24 cellular contexts compared by ENCODE assay signal in the genomic region with DNA sequence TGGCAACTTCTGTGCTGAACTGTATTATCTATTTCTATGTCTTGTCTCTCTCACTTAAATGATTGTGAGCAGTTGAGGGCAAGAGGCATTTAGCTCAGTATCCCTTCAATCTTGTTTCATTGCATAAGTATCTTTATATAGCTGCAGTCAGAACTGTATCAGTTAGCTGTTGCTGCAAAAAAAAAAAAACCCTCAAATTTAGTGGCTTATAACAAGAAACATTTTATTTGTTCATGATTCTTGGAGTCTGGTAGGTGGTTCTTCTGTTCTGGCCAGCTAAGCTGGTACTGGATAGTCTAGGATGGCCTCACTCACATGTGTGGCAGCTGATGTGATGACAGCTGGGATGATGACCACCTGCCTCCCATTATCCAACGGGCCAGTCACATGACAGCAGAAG.
A peak's percentile ranks its signal among the peaks of the same experiment; 100 is the strongest.
DNase-seq lines count a peak whose midpoint lies in the region; ATAC-seq and TF ChIP-seq lines count a peak whose summit lies in the region.
"Had no signal": no experiment of that assay in that cellular context is flagged by ENCODE, and none has a peak within 500 bp of the region (broad histone marks: within the 10 kb centered on the region; RNA-seq: fewer than 3 reads in every experiment).

No MANE protein-coding gene starts in this region.

- H3K23ac ChIP-seq in neuronal stem cell (ENCODE audit: low read depth, low read length, poor library complexity), result no peak overlapping the region

- no TSS peak for BruUV-seq in HCT116 (replicated peaks; lab: Mats Ljungman, UMichigan)

- no peaks in the 10 kb centered on the region for H3K36me3 Mint-ChIP-seq in activated CD4-positive, alpha-beta memory T cell treated with anti-CD3 and anti-CD28 coated beads for 36 hours
- H3K36me3 Mint-ChIP-seq: CD14-positive monocyte; CD8-positive, alpha-beta memory T cell had no signal

- H2AK5ac ChIP-seq in neuronal stem cell (ENCODE audit: low read depth, low read length), result no peak overlapping the region

- H3K14ac ChIP-seq in neuronal stem cell (ENCODE audit: low read length), result no peak overlapping the region

- peak overlapping the region; percentile 74; the same call in 1 of the 2 replicates for H3K4me2 ChIP-seq in HCT116 (ENCODE audit: low read length)
- no peak overlapping the region for H3K4me2 ChIP-seq in neuronal stem cell (ENCODE audit: insufficient read depth, low read length, poor library complexity, severe bottlenecking)
- H3K4me2 ChIP-seq: A549, GM23338 had no signal

- intact Hi-C loops in HCT116 (cut with micrococcal nuclease) (no loop called here), vagina (cut with DNase I) (no loop called here)
- intact Hi-C loops in activated CD4-positive, alpha-beta memory T cell treated with anti-CD3 and anti-CD28 coated beads for 36 hours (cut with micrococcal nuclease), result no loop called here

- H3K36me3 ChIP-seq in HCT116 (ENCODE audit: control insufficient read depth in 1 of 2, insufficient read depth in 2 of 2, low read length in 2 of 2) (peaks cover 0 to 48% of the 10 kb centered on the region in 2 experiments; a peak in 2 of 4 replicates), neuronal stem cell (replicated peaks in 1 of 2; ENCODE audit: control insufficient read depth in 2 of 2, insufficient read depth in 2 of 2, low read length in 2 of 2) (no peaks in the 10 kb centered on the region), vagina (no peaks in the 10 kb centered on the region)
- H3K36me3 ChIP-seq: BE2C had no signal

- no peak overlapping the region for H2BK15ac ChIP-seq in neuronal stem cell (ENCODE audit: low read length)

- H3K9ac ChIP-seq in HCT116 (ENCODE audit: low read length) (no peak overlapping the region), neuronal stem cell (ENCODE audit: low read depth, low read length, poor library complexity) (no peak overlapping the region)
- H3K9ac ChIP-seq: BLaER1 treated with 17β-estradiol and CSF1 and Interleukin-3, amounts not matched to agents 10 nM and 100 nM had no signal

- no peak overlapping the region for H2BK5ac ChIP-seq in neuronal stem cell (ENCODE audit: low read length)

- RAD21 ChIA-PET in HCT116 (lab: Charles Lee; ENCODE audit: low non-redundant PET in 1 of 2, low total read pairs in 2 of 2, uncharacterized antibody in 2 of 2, unreplicated experiment in 2 of 2), result no interaction called here

- H3K9me3 ChIP-seq in HCT116 (ENCODE audit: control insufficient read depth in 1 of 2, insufficient read depth in 1 of 2, low read depth in 1 of 2, low read length in 2 of 2) (no peaks in the 10 kb centered on the region; a peak in 1 of 4 replicates), neuronal stem cell (replicated peaks in 1 of 2; ENCODE audit: control insufficient read depth in 2 of 2, insufficient read depth in 1 of 2, low read depth in 1 of 2, low read length in 2 of 2) (peaks cover 0 to 2% of the 10 kb centered on the region in 2 donors), vagina (no peaks in the 10 kb centered on the region)
- H3K9me3 ChIP-seq: A549, BE2C had no signal

- H3K27me3 ChIP-seq in HCT116 (ENCODE audit: insufficient read depth, low read length), result no peaks in the 10 kb centered on the region
- H3K27me3 ChIP-seq in neuronal stem cell (ENCODE audit: control insufficient read depth in 3 of 3, insufficient read depth in 3 of 3, low read depth in 1 of 3, low read length in 3 of 3), result no peaks in the 10 kb centered on the region
- H3K27me3 ChIP-seq in vagina, result no peaks in the 10 kb centered on the region
- H3K27me3 ChIP-seq: BLaER1 treated with 17β-estradiol and CSF1 and Interleukin-3, amounts not matched to agents 10 nM and 100 nM had no signal

- peak overlapping the region; percentile 98 for H3K27ac ChIP-seq in HCT116 (ENCODE audit: low read depth, low read length)
- no peak overlapping the region for H3K27ac ChIP-seq in neuronal stem cell (replicated peaks; ENCODE audit: low read length)
- H3K27ac ChIP-seq in vagina, result no peak overlapping the region
- H3K27ac ChIP-seq: A549; BLaER1 treated with 17β-estradiol and CSF1 and Interleukin-3, amounts not matched to agents 10 nM and 100 nM had no signal

- no peak overlapping the region for H3K27ac Mint-ChIP-seq in activated CD4-positive, alpha-beta memory T cell treated with anti-CD3 and anti-CD28 coated beads for 36 hours
- H3K27ac Mint-ChIP-seq: CD14-positive monocyte; CD4-positive, alpha-beta T cell; CD8-positive, alpha-beta memory T cell; GM23338; H9; HFFc6 had no signal

- H3K79me1 ChIP-seq in neuronal stem cell (ENCODE audit: low read depth, low read length), result no peaks in the 10 kb centered on the region

- no peaks in the 10 kb centered on the region for H3K9me3 Mint-ChIP-seq in activated CD4-positive, alpha-beta memory T cell treated with anti-CD3 and anti-CD28 coated beads for 36 hours
- H3K9me3 Mint-ChIP-seq: CD4-positive, alpha-beta T cell; GM23338; H9; HFFc6 had no signal

- H3K18ac ChIP-seq in neuronal stem cell (ENCODE audit: low read length), result peak overlapping the region; percentile 20

- H3K4ac ChIP-seq in neuronal stem cell (ENCODE audit: low read length), result no peak overlapping the region

- H4K91ac ChIP-seq in neuronal stem cell (ENCODE audit: low read depth, low read length, poor library complexity), result no peak overlapping the region

- WGBS in neuronal stem cell (ENCODE audit: extremely low coverage in 2 of 2, insufficient read length in 2 of 2, insufficient replicate concordance in 1 of 2), 2 donors, result no CpG with 5 or more reads among the region's 1 CpG

- no peak for DNase-seq in HCT116 (ENCODE audit: low read depth, low spot score)
- DNase-seq in SK-N-DZ (ENCODE audit: low spot score), result peak; percentile 24
- no peak for DNase-seq in neuronal stem cell (ENCODE audit: low spot score)
- peak; percentile 12 to 37 for DNase-seq in vagina (ENCODE audit: extremely low spot score in 2 of 2)
- DNase-seq in germinal center (ENCODE audit: low spot score), result no peak
- DNase-seq in activated CD4-positive, alpha-beta memory T cell treated with anti-CD3 and anti-CD28 coated beads for 36 hours, result no peak
- DNase-seq: 8988T; ACHN; AML-193; BE2C; CD4-positive, alpha-beta T cell; CD8-positive, alpha-beta memory T cell; DMS 273 treated with DMSO at 0.1 percent for 48 hours; DMS79; EL; GDM1; H9; HFFc6 had no signal

- no peak overlapping the region for H3K4me3 Mint-ChIP-seq in activated CD4-positive, alpha-beta memory T cell treated with anti-CD3 and anti-CD28 coated beads for 36 hours
- H3K4me3 Mint-ChIP-seq: CD14-positive monocyte; CD4-positive, alpha-beta T cell; CD8-positive, alpha-beta memory T cell; GM23338; H9; HFFc6 had no signal

- no peaks in the 10 kb centered on the region for H3K9me2 ChIP-seq in HCT116 (ENCODE audit: insufficient read depth)

- peaks cover 82 to 100% of the 10 kb centered on the region in 2 experiments for H3K4me1 ChIP-seq in HCT116 (ENCODE audit: control insufficient read depth in 1 of 2, insufficient read depth in 2 of 2, low read length in 2 of 2)
- H3K4me1 ChIP-seq in neuronal stem cell (ENCODE audit: control insufficient read depth in 2 of 2, insufficient read depth in 1 of 2, low read depth in 1 of 2, low read length in 2 of 2), result peaks cover 9 to 17% of the 10 kb centered on the region in 2 donors
- H3K4me1 ChIP-seq in vagina, result peaks cover 6% of the 10 kb centered on the region
- H3K4me1 ChIP-seq: A549, BE2C had no signal

- POLR2A ChIA-PET in HCT116 (lab: Charles Lee), result interaction anchor here (1.4 kb wide), 1 partner anchor 10 kb away, joined by 3 read pairs; no protein-coding TSS in a partner anchor
- POLR2A ChIA-PET in activated CD4-positive, alpha-beta memory T cell treated with anti-CD3 and anti-CD28 coated beads for 36 hours (lab: Charles Lee), result no interaction called here

- no peak for TF ChIP-seq RAD21 in HCT116 (IDR thresholded peaks at IDR 0.05; ENCODE audit: low read depth)

- no peak overlapping the region for H4K8ac ChIP-seq in neuronal stem cell (ENCODE audit: low read depth, low read length)

- H4K20me1 ChIP-seq in HCT116 (ENCODE audit: insufficient read depth), result no peaks in the 10 kb centered on the region
- H4K20me1 ChIP-seq: BLaER1 treated with 17β-estradiol and CSF1 and Interleukin-3, amounts not matched to agents 10 nM and 100 nM had no signal

- peaks cover 98% of the 10 kb centered on the region for H3K79me2 ChIP-seq in HCT116 (ENCODE audit: insufficient read depth, low read length)

- H3K4me1 Mint-ChIP-seq in activated CD4-positive, alpha-beta memory T cell treated with anti-CD3 and anti-CD28 coated beads for 36 hours (ENCODE audit: low read depth), result no peaks in the 10 kb centered on the region
- H3K4me1 Mint-ChIP-seq: CD14-positive monocyte; CD8-positive, alpha-beta memory T cell had no signal

- no peak overlapping the region for H2AFZ ChIP-seq in HCT116 (ENCODE audit: low read depth, low read length, poor library complexity, severe bottlenecking)
- H2AFZ ChIP-seq in neuronal stem cell (ENCODE audit: low read length), result no peak overlapping the region
- H2AFZ ChIP-seq: GM23338 had no signal

- H3K4me3 ChIP-seq in HCT116 (replicated peaks in 1 of 2; ENCODE audit: low read depth in 1 of 2, low read length in 2 of 2), result no peak overlapping the region
- no peak overlapping the region for H3K4me3 ChIP-seq in neuronal stem cell (ENCODE audit: low read length in 2 of 2)
- no peak overlapping the region for H3K4me3 ChIP-seq in vagina
- H3K4me3 ChIP-seq: A549; BLaER1 treated with 17β-estradiol and CSF1 and Interleukin-3, amounts not matched to agents 10 nM and 100 nM; GM12878; GM23338 had no signal

- TF ChIP-seq CTCF in HCT116 (IDR thresholded peaks at IDR 0.05 in 2 of 3, conservative IDR thresholded peaks at IDR 0.05 in 1 of 3; ENCODE audit: borderline replicate concordance in 1 of 3, insufficient read depth in 1 of 3, low read depth in 2 of 3, low read length in 2 of 3), result no peak
- no peak for TF ChIP-seq CTCF in vagina (IDR thresholded peaks at IDR 0.05)

- no peak overlapping the region for H2BK12ac ChIP-seq in neuronal stem cell (ENCODE audit: low read length)

- CTCF ChIA-PET in HCT116 (lab: Charles Lee), result no interaction called here
- CTCF ChIA-PET in activated CD4-positive, alpha-beta memory T cell treated with anti-CD3 and anti-CD28 coated beads for 36 hours (lab: Charles Lee), result no interaction called here

- H3K27me3 Mint-ChIP-seq in activated CD4-positive, alpha-beta memory T cell treated with anti-CD3 and anti-CD28 coated beads for 36 hours, result peaks cover 30% of the 10 kb centered on the region

- no peak overlapping the region for H2BK120ac ChIP-seq in neuronal stem cell (ENCODE audit: low read depth, low read length)

- TF ChIP-seq POLR2A in HCT116 (IDR thresholded peaks at IDR 0.05; ENCODE audit: borderline replicate concordance, extremely low read depth, insufficient read depth, insufficient read length) (no peak), vagina (IDR thresholded peaks at IDR 0.05) (no peak)

- ATAC-seq in HCT116 (no peak), GM21825 (IDR thresholded peaks at IDR 0.05; ENCODE audit: unreplicated experiment) (no peak)
- ATAC-seq: A549, GM12878, GM23338 had no signal

TF ChIP-seq in HCT116, 20 proteins besides CTCF, POLR2A, EP300 and RAD21 (continues in another document):
- TF ChIP-seq YY1 (IDR thresholded peaks at IDR 0.05; ENCODE audit: extremely low read depth, insufficient replicate concordance, low read depth, low read length) (no peak), FOSL1 (IDR thresholded peaks at IDR 0.05; ENCODE audit: low read depth) (no peak), EGR1 (IDR thresholded peaks at IDR 0.05; ENCODE audit: low read depth) (no peak), ELF1 (IDR thresholded peaks at IDR 0.05; ENCODE audit: borderline replicate concordance, low read depth) (no peak)

Comparison
In these comparisons a context has a peak if more than half of its experiments do, and no peak if none do; other contexts are left out.
1. DNase-seq: peak in SK-N-DZ (single experiment) and vagina (2 of 2); none in HCT116 (single experiment), neuronal stem cell (single experiment), germinal center (single experiment) and activated CD4-positive, alpha-beta memory T cell treated with anti-CD3 and anti-CD28 coated beads for 36 hours (single experiment).